Comparison of ENCODE assay signal across 24 cellular contexts in genomic region chr2:117828870-117829269, GRCh38.
"Had no signal": no experiment of that assay in that cellular context is flagged by ENCODE, and none has a peak within 500 bp of the region (broad histone marks: within the 10 kb centered on the region; RNA-seq: fewer than 3 reads in every experiment).

No MANE protein-coding gene starts in this region.

- ATAC-seq: gastrocnemius medialis; left ventricle myocardium superior; natural killer cell treated with Interleukin-12 subunit alpha and Interleukin-12 subunit beta and Interleukin-15 and Interleukin-18, amount 100 ng/mL, for 72 hours; upper lobe of right lung had no signal

- H3K4me1 Mint-ChIP-seq: brain had no signal

- H3K27ac Mint-ChIP-seq: activated T-helper 1 cell treated with anti-CD3 and anti-CD28 coated beads, Interleukin-12 subunit alpha, Interleukin-12 subunit beta, Interleukin-2, Interleukin-4 antibody, amounts not matched to agents 30 ng/mL and 10 ng/mL and 1 ng/mL, durations not matched to agents 14 hours and 24 hours and 36 hours; brain; natural killer cell treated with Interleukin-12 subunit alpha and Interleukin-12 subunit beta and Interleukin-15 and Interleukin-18, amount 100 ng/mL, for 72 hours; T-helper 2 cell treated with Interferon-gamma antibody and Interleukin-4, amounts not matched to agents 5 μg/mL and 100 μg/mL, for 36 hours had no signal

- H3K27me3 Mint-ChIP-seq: brain; natural killer cell treated with Interleukin-12 subunit alpha and Interleukin-12 subunit beta and Interleukin-15 and Interleukin-18, amount 100 ng/mL, for 72 hours had no signal

- H3K4me3 Mint-ChIP-seq: activated T-helper 1 cell treated with anti-CD3 and anti-CD28 coated beads, Interleukin-12 subunit alpha, Interleukin-12 subunit beta, Interleukin-2, Interleukin-4 antibody, amounts not matched to agents 30 ng/mL and 10 ng/mL and 1 ng/mL, durations not matched to agents 14 hours and 24 hours and 36 hours; brain; natural killer cell treated with Interleukin-12 subunit alpha and Interleukin-12 subunit beta and Interleukin-15 and Interleukin-18, amount 100 ng/mL, for 72 hours; T-helper 2 cell treated with Interferon-gamma antibody and Interleukin-4, amounts not matched to agents 5 μg/mL and 100 μg/mL, for 36 hours had no signal

- H3K9me3 Mint-ChIP-seq: activated T-helper 1 cell treated with anti-CD3 and anti-CD28 coated beads, Interleukin-12 subunit alpha, Interleukin-12 subunit beta, Interleukin-2, Interleukin-4 antibody, amounts not matched to agents 30 ng/mL and 10 ng/mL and 1 ng/mL, durations not matched to agents 14 hours and 24 hours and 36 hours; brain; natural killer cell treated with Interleukin-12 subunit alpha and Interleukin-12 subunit beta and Interleukin-15 and Interleukin-18, amount 100 ng/mL, for 72 hours; T-helper 2 cell treated with Interferon-gamma antibody and Interleukin-4, amounts not matched to agents 5 μg/mL and 100 μg/mL, for 36 hours had no signal

- DNase-seq: activated CD4-positive, CD25-positive, alpha-beta regulatory T cell treated with anti-CD3 and anti-CD28 coated beads, Interleukin-2, amount 50 U/mL, for 72 hours; activated CD8-positive, alpha-beta memory T cell treated with anti-CD3 and anti-CD28 coated beads, Interleukin-2, amount 50 U/mL, for 48 hours; activated gamma-delta T cell treated with Interleukin-2 at 50 U/mL for 16 hours; anterior cingulate cortex; caudate nucleus; dorsolateral prefrontal cortex; esophagus squamous epithelium; gastrocnemius medialis; head of caudate nucleus; hypothalamus; left ventricle myocardium superior; mammary epithelial cell; midbrain; ovary; SK-N-SH; stimulated activated CD4-positive, alpha-beta T cell treated with anti-CD3 and anti-CD28 coated beads, Interleukin-4, amount 100 ng/mL, for 1 hour; stimulated activated naive CD4-positive, alpha-beta T cell treated with Interleukin-2 at 50 U/mL for 16 hours; substantia nigra; thyroid gland; upper lobe of right lung had no signal
